ENCODE assay signal across 18 cellular contexts in genomic region chr3:195095704-195096036, GRCh38.
DNase-seq lines count a peak whose midpoint lies in the region; ATAC-seq, FAIRE-seq and TF ChIP-seq lines count a peak whose summit lies in the region.
"Had no signal": no experiment of that assay in that cellular context is flagged by ENCODE, and none has a peak within 500 bp of the region (broad histone marks: within the 10 kb centered on the region; RNA-seq: fewer than 3 reads in every experiment).

No MANE protein-coding gene starts in this region.

- BruUV-seq in mammary epithelial cell (replicated peaks; lab: Mats Ljungman, UMichigan) = no TSS peak

- in situ Hi-C loops in mammary epithelial cell (cut with MboI; ENCODE audit: low sequenced_read_pairs in 2 of 2) = no loop called here

- H2AFZ ChIP-seq in mammary epithelial cell (ENCODE audit: low read depth, low read length) (no peak overlapping the region), osteoblast (ENCODE audit: low read length) (no peak overlapping the region)

- H3K4me1 Mint-ChIP-seq in IgD-negative memory B cell = peaks cover 37 to 48% (median 41%) of the 10 kb centered on the region in 3 donors
- H3K4me1 Mint-ChIP-seq: activated CD4-positive, alpha-beta T cell treated with anti-CD3 and anti-CD28 coated beads for 36 hours had no signal

- dilution Hi-C loops in mammary epithelial cell (cut with HindIII; ENCODE audit: low sequenced_read_pairs) = no loop called here

- H3K36me3 ChIP-seq in mammary epithelial cell (ENCODE audit: insufficient read depth, low read length) (no peaks in the 10 kb centered on the region), osteoblast (ENCODE audit: insufficient read depth, low read length) (no peaks in the 10 kb centered on the region)
- H3K36me3 ChIP-seq: thyroid gland had no signal

- peaks cover 1% of the 10 kb centered on the region for H3K27me3 Mint-ChIP-seq in IgD-negative memory B cell
- H3K27me3 Mint-ChIP-seq: activated CD4-positive, alpha-beta T cell treated with anti-CD3 and anti-CD28 coated beads for 36 hours had no signal

- H3K36me3 Mint-ChIP-seq in IgD-negative memory B cell = peaks cover 1% of the 10 kb centered on the region

- CTCF ChIA-PET in mammary epithelial cell (lab: Charles Lee; ENCODE audit: low non-redundant PET) = no interaction called here

- H3K9ac ChIP-seq in mammary epithelial cell (ENCODE audit: insufficient read depth, low read length) = no peak overlapping the region

- H3K9me3 ChIP-seq in mammary epithelial cell (replicated peaks; ENCODE audit: insufficient read depth, low read length) (no peaks in the 10 kb centered on the region), osteoblast (ENCODE audit: low read depth, low read length) (no peaks in the 10 kb centered on the region)
- H3K9me3 ChIP-seq: thyroid gland had no signal

- H3K4me3 ChIP-seq in GM08714 (ENCODE audit: low read length) (peak overlapping the region; percentile 40; the same call in 1 of the 2 replicates), mammary epithelial cell (replicated peaks in 1 of 3; ENCODE audit: insufficient read depth in 1 of 3, low read depth in 2 of 3, low read length in 3 of 3) (no peak overlapping the region), osteoblast (ENCODE audit: insufficient read depth, low read length) (no peak overlapping the region)
- H3K4me3 ChIP-seq: thyroid gland had no signal

- no peaks in the 10 kb centered on the region for H3K9me3 Mint-ChIP-seq in IgD-negative memory B cell
- H3K9me3 Mint-ChIP-seq: activated naive CD4-positive, alpha-beta T cell treated with anti-CD3 and anti-CD28 coated beads, Interleukin-2, amount 50 U/mL, for 72 hours; T-helper 1 cell treated with Interleukin-12 subunit alpha and Interleukin-12 subunit beta and Interleukin-4 antibody, amounts not matched to agents 30 μg/mL and 1 μg/mL, for 36 hours had no signal

- peaks cover 21% of the 10 kb centered on the region for H3K4me1 ChIP-seq in mammary epithelial cell (ENCODE audit: insufficient read depth, low read length)
- peaks cover 3% of the 10 kb centered on the region for H3K4me1 ChIP-seq in osteoblast (ENCODE audit: insufficient read depth, low read length)

- 63% methylated on average over 7 of the region's 7 CpGs for WGBS in mammary epithelial cell (ENCODE audit: low coverage, missing lambda C conversion rate)

- no peak for TF ChIP-seq CTCF in mammary epithelial cell (conservative IDR thresholded peaks at IDR 0.05 in 1 of 2, IDR thresholded peaks at IDR 0.05 in 1 of 2; ENCODE audit: extremely low read depth in 1 of 2, insufficient read depth in 1 of 2, low read depth in 1 of 2, low read length in 2 of 2)
- no peak for TF ChIP-seq CTCF in osteoblast (IDR thresholded peaks at IDR 0.05; ENCODE audit: extremely low read depth, low read depth, low read length)
- no peak for TF ChIP-seq CTCF in GM20000 (IDR thresholded peaks at IDR 0.05; ENCODE audit: extremely low read depth, missing control alignments)

- H4K20me1 ChIP-seq in mammary epithelial cell (ENCODE audit: insufficient read depth, low read length) (no peaks in the 10 kb centered on the region), osteoblast (ENCODE audit: insufficient read depth, low read length) (no peaks in the 10 kb centered on the region)

- no peak for ATAC-seq in HG02571 (IDR thresholded peaks at IDR 0.05; ENCODE audit: unreplicated experiment)
- ATAC-seq: activated CD4-positive, alpha-beta T cell treated with anti-CD3 and anti-CD28 coated beads for 36 hours had no signal

- intact Hi-C loops in mammary epithelial cell (cut with micrococcal nuclease) = no loop called here

- H3K27ac ChIP-seq in mammary epithelial cell (ENCODE audit: insufficient read depth, low read depth, low read length) (no peak overlapping the region), osteoblast (ENCODE audit: low read depth, low read length) (no peak overlapping the region)
- H3K27ac ChIP-seq: thyroid gland had no signal

- H3K79me2 ChIP-seq in mammary epithelial cell (ENCODE audit: insufficient read depth, low read length) (no peaks in the 10 kb centered on the region), osteoblast (ENCODE audit: insufficient read depth, low read length) (no peaks in the 10 kb centered on the region)

- H3K4me3 Mint-ChIP-seq in IgD-negative memory B cell = peak overlapping the region in 2 of 4 donors; percentile 58 to 90
- H3K4me3 Mint-ChIP-seq: activated CD4-positive, alpha-beta T cell treated with anti-CD3 and anti-CD28 coated beads for 36 hours; naive thymus-derived CD4-positive, alpha-beta T cell; T-helper 1 cell treated with Interleukin-12 subunit alpha and Interleukin-12 subunit beta and Interleukin-4 antibody, amounts not matched to agents 30 μg/mL and 1 μg/mL, for 36 hours had no signal

- H3K27me3 ChIP-seq in mammary epithelial cell (ENCODE audit: insufficient read depth, low read length) (no peaks in the 10 kb centered on the region), osteoblast (ENCODE audit: insufficient read depth, low read length) (no peaks in the 10 kb centered on the region)
- H3K27me3 ChIP-seq: thyroid gland had no signal

- peak overlapping the region in 2 of 3 donors; percentile 91 to 99 for H3K27ac Mint-ChIP-seq in IgD-negative memory B cell
- H3K27ac Mint-ChIP-seq: activated CD4-positive, alpha-beta T cell treated with anti-CD3 and anti-CD28 coated beads for 36 hours; T-helper 1 cell treated with Interleukin-12 subunit alpha and Interleukin-12 subunit beta and Interleukin-4 antibody, amounts not matched to agents 30 μg/mL and 1 μg/mL, for 36 hours had no signal

- DNase-seq in mammary epithelial cell = peak; percentile 80
- peak; percentile 68 for DNase-seq in osteoblast (ENCODE audit: insufficient read length, low spot score, missing footprints)
- DNase-seq in GM20000 (ENCODE audit: low spot score) = no peak
- no peak for DNase-seq in HTR-8/SVneo (ENCODE audit: insufficient read length, low spot score)
- DNase-seq: activated CD4-positive, alpha-beta T cell treated with anti-CD3 and anti-CD28 coated beads for 36 hours; GOT3; KG1; naive thymus-derived CD4-positive, alpha-beta T cell; NCI-H1694 treated with DMSO at 0.1 percent for 48 hours; NCI-H526 treated with DMSO at 0.1 percent for 48 hours; RPMI8226; stimulated activated CD4-positive, alpha-beta T cell treated with anti-CD3 and anti-CD28 coated beads, Interleukin-2, amount 100 ng/mL, for 24 hours had no signal

- no peak for FAIRE-seq in HTR-8/SVneo (lab: Jason Lieb, UNC)

- H3K4me2 ChIP-seq in mammary epithelial cell (ENCODE audit: insufficient read depth, low read depth, low read length) (no peak overlapping the region), osteoblast (ENCODE audit: insufficient read depth, low read length) (no peak overlapping the region)

Comparison
In these comparisons a context has a peak if more than half of its experiments do, and no peak if none do; other contexts are left out.
1. DNase-seq: peak in mammary epithelial cell (single experiment) and osteoblast (single experiment); none in GM20000 (single experiment) and HTR-8/SVneo (single experiment).